ENCODE assay signal across 21 cellular contexts in genomic region chr1:30589083-30589482, GRCh38.
"Had no signal": no experiment of that assay in that cellular context is flagged by ENCODE, and none has a peak within 500 bp of the region (broad histone marks: within the 10 kb centered on the region; RNA-seq: fewer than 3 reads in every experiment).

No MANE protein-coding gene starts in this region.

- ATAC-seq: left lobe of liver; naive thymus-derived CD8-positive, alpha-beta T cell; psoas muscle; right cardiac atrium; stimulated activated memory B cell treated with anti-CD40 and anti-IgM and Interleukin-4, amounts not matched to agents 10 μg/mL and 1 μg/mL and 100 μg/mL, for 72 hours; stimulated activated naive CD8-positive, alpha-beta T cell treated with anti-CD3 and anti-CD28 coated beads, Interleukin-15, Interleukin-2, amounts not matched to agents 100 U/mL and 50 U/mL, for 24 hours had no signal

- H3K4me3 Mint-ChIP-seq: immature natural killer cell; naive thymus-derived CD8-positive, alpha-beta T cell; nephron progenitor cell; stimulated activated memory B cell treated with anti-CD40 and anti-IgM and Interleukin-4, amounts not matched to agents 10 μg/mL and 1 μg/mL and 100 μg/mL, for 72 hours; type B pancreatic cell had no signal

- H3K27ac ChIP-seq: coronary artery, ovary, psoas muscle, sigmoid colon, testis, tibial artery had no signal

- H3K4me1 Mint-ChIP-seq: immature natural killer cell; naive thymus-derived CD8-positive, alpha-beta T cell; nephron progenitor cell; stimulated activated memory B cell treated with anti-CD40 and anti-IgM and Interleukin-4, amounts not matched to agents 10 μg/mL and 1 μg/mL and 100 μg/mL, for 72 hours had no signal

- H3K36me3 ChIP-seq: ovary, sigmoid colon, tibial artery had no signal

- DNase-seq: dermis blood vessel endothelial cell; effector memory CD4-positive, alpha-beta T cell; hypothalamus; immature natural killer cell; naive thymus-derived CD8-positive, alpha-beta T cell; nephron progenitor cell; nucleus accumbens; ovary; posterior cingulate gyrus; psoas muscle; right cardiac atrium; sigmoid colon; stimulated activated CD4-positive, alpha-beta T cell treated with anti-CD3 and anti-CD28 coated beads, Interleukin-4, amount 100 ng/mL, for 4 hours; stimulated activated naive CD8-positive, alpha-beta T cell treated with anti-CD3 and anti-CD28 coated beads, Interleukin-15, Interleukin-2, amounts not matched to agents 100 U/mL and 50 U/mL, for 24 hours; substantia nigra; testis had no signal

- H3K36me3 Mint-ChIP-seq: immature natural killer cell; naive thymus-derived CD8-positive, alpha-beta T cell; type B pancreatic cell had no signal

- H3K27ac Mint-ChIP-seq: immature natural killer cell; naive thymus-derived CD8-positive, alpha-beta T cell; nephron progenitor cell; stimulated activated memory B cell treated with anti-CD40 and anti-IgM and Interleukin-4, amounts not matched to agents 10 μg/mL and 1 μg/mL and 100 μg/mL, for 72 hours; type B pancreatic cell had no signal

- H3K4me1 ChIP-seq: psoas muscle, sigmoid colon, testis, tibial artery had no signal

- H3K9me3 Mint-ChIP-seq: type B pancreatic cell had no signal

- H3K4me3 ChIP-seq: coronary artery, ovary, psoas muscle, sigmoid colon, testis, tibial artery had no signal

- H3K9me3 ChIP-seq: ovary, psoas muscle, testis, tibial artery had no signal

- H3K27me3 ChIP-seq: ovary, testis had no signal
